Comparison of ENCODE assay signal across 1 cellular context in the genomic region with DNA sequence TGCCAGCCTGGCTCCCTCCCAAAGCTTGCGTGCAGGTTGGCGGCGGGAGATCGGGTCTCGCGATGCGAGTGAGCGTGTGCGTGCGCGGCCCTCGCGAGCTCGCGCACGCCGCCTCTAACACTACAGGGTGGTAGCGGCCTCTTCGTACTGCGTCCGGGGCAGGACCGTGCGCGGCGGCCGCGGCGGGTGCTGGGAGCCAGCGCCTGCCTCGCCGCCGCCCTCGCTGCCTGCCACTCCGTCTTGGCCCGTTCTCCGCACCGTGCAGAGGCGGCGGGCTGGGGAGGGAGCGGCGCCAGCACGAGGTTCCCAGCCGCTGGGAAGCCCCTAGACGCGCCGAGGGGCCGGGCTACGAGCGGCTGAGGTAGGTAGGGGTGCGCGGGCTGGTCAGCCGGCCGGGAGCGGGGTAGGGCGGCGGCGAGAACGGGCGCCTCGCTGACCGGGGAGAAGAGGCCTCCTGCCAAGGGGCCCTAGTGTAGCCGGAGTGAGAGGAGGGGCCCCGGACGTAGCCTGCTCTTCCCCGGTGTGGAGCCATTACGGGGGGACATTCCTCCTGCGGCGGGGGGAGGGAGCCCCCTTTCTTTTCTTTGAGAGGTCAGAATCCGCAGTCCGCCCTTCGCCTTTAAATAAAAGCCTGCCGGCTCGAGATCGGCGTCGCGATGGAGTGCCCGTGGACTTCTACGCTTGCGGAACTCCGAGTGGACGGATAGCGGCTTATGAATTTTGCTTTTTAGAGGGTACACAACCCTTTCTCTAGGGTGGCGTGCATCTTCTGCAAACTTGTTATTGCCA.
A peak's percentile ranks its signal among the peaks of the same experiment; 100 is the strongest.
TF ChIP-seq lines count a peak whose summit lies in the region.

A gene (plus strand): TSS at position 117 of the 789 bp plus-strand sequence. CDS start 8,933 bp downstream, outside the sequence.

TF ChIP-seq in GM12878, 131 proteins besides CTCF, POLR2A, EP300 and RAD21 (continued from another document):
- TF ChIP-seq IRF4 (IDR thresholded peaks at IDR 0.05; ENCODE audit: low read depth, low read length) (peak; percentile 10; the same call in 1 of the 2 replicates), MTA3 (IDR thresholded peaks at IDR 0.05; ENCODE audit: borderline replicate concordance, low read length) (peak; percentile 34; the same call in 1 of the 2 replicates), ATF7 (IDR thresholded peaks at IDR 0.05; ENCODE audit: low read depth) (no peak), GABPA (IDR thresholded peaks at IDR 0.05; ENCODE audit: low read depth) (no peak), SP1 (IDR thresholded peaks at IDR 0.05; ENCODE audit: low read depth, low read length) (no peak), IKZF1 (conservative IDR thresholded peaks at IDR 0.05) (peak; percentile 86), SIX5 (IDR thresholded peaks at IDR 0.05; ENCODE audit: low read depth, low read length, severe bottlenecking) (peak; percentile 20), ZSCAN29 (IDR thresholded peaks at IDR 0.05) (no peak), TCF3 (IDR thresholded peaks at IDR 0.05; ENCODE audit: borderline replicate concordance, insufficient read depth, low read depth, low read length) (peak; percentile 61; the same call in 1 of the 2 replicates), KAT2A (conservative IDR thresholded peaks at IDR 0.05; ENCODE audit: control insufficient read depth, low read depth, low read length) (no peak), ETV6 (conservative IDR thresholded peaks at IDR 0.05 in 1 of 2, IDR thresholded peaks at IDR 0.05 in 1 of 2; ENCODE audit: borderline replicate concordance in 1 of 2, low read depth in 1 of 2) (0 out of 4 replicates have a peak, but pooled peaks of 1 of the 2 experiments have one; percentile 6), SUZ12 (IDR thresholded peaks at IDR 0.05; ENCODE audit: unreplicated experiment) (no peak), CHD2 (IDR thresholded peaks at IDR 0.05; ENCODE audit: borderline replicate concordance, low read depth, low read length) (peak; percentile 99), HDGF (IDR thresholded peaks at IDR 0.05) (no peak), TAF1 (IDR thresholded peaks at IDR 0.05; ENCODE audit: borderline replicate concordance, low read depth, low read length) (peak; percentile 77; the same call in 1 of the 2 replicates), BRCA1 (IDR thresholded peaks at IDR 0.05; ENCODE audit: low read depth, low read length) (peak; percentile 91), BMI1 (IDR thresholded peaks at IDR 0.05; ENCODE audit: borderline replicate concordance) (no peak), JUND (IDR thresholded peaks at IDR 0.05; ENCODE audit: low read depth, low read length) (no peak), SMAD1 (IDR thresholded peaks at IDR 0.05; ENCODE audit: low read depth, partially characterized antibody) (no peak), KLF5 (IDR thresholded peaks at IDR 0.05; ENCODE audit: partially characterized antibody) (peak; percentile 88), NR2C1 (IDR thresholded peaks at IDR 0.05) (peak; percentile 91), CHD4 (IDR thresholded peaks at IDR 0.05) (no peak), ASH2L (IDR thresholded peaks at IDR 0.05; ENCODE audit: borderline replicate concordance, low read depth) (peak; percentile 75; the same call in 1 of the 2 replicates), MTA2 (IDR thresholded peaks at IDR 0.05; ENCODE audit: low read depth) (no peak), NRF1 (conservative IDR thresholded peaks at IDR 0.05; ENCODE audit: low read depth, low read length) (peak; percentile 91), SREBF1 (IDR thresholded peaks at IDR 0.05; ENCODE audit: low read length) (no peak; the same call in 1 of the 2 replicates)
- TF ChIP-seq, protein P1, sequence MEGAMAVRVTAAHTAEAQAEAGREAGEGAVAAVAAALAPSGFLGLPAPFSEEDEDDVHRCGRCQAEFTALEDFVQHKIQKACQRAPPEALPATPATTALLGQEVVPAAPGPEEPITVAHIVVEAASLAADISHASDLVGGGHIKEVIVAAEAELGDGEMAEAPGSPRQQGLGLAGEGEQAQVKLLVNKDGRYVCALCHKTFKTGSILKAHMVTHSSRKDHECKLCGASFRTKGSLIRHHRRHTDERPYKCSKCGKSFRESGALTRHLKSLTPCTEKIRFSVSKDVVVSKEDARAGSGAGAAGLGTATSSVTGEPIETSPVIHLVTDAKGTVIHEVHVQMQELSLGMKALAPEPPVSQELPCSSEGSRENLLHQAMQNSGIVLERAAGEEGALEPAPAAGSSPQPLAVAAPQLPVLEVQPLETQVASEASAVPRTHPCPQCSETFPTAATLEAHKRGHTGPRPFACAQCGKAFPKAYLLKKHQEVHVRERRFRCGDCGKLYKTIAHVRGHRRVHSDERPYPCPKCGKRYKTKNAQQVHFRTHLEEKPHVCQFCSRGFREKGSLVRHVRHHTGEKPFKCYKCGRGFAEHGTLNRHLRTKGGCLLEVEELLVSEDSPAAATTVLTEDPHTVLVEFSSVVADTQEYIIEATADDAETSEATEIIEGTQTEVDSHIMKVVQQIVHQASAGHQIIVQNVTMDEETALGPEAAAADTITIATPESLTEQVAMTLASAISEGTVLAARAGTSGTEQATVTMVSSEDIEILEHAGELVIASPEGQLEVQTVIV (IDR thresholded peaks at IDR 0.05; ENCODE audit: borderline replicate concordance, partially characterized antibody) = no peak
- TF ChIP-seq, protein P2, sequence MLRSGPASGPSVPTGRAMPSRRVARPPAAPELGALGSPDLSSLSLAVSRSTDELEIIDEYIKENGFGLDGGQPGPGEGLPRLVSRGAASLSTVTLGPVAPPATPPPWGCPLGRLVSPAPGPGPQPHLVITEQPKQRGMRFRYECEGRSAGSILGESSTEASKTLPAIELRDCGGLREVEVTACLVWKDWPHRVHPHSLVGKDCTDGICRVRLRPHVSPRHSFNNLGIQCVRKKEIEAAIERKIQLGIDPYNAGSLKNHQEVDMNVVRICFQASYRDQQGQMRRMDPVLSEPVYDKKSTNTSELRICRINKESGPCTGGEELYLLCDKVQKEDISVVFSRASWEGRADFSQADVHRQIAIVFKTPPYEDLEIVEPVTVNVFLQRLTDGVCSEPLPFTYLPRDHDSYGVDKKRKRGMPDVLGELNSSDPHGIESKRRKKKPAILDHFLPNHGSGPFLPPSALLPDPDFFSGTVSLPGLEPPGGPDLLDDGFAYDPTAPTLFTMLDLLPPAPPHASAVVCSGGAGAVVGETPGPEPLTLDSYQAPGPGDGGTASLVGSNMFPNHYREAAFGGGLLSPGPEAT (IDR thresholded peaks at IDR 0.05; ENCODE audit: low read depth) = peak; percentile 22; the same call in 1 of the 2 replicates
- TF ChIP-seq, protein P3, sequence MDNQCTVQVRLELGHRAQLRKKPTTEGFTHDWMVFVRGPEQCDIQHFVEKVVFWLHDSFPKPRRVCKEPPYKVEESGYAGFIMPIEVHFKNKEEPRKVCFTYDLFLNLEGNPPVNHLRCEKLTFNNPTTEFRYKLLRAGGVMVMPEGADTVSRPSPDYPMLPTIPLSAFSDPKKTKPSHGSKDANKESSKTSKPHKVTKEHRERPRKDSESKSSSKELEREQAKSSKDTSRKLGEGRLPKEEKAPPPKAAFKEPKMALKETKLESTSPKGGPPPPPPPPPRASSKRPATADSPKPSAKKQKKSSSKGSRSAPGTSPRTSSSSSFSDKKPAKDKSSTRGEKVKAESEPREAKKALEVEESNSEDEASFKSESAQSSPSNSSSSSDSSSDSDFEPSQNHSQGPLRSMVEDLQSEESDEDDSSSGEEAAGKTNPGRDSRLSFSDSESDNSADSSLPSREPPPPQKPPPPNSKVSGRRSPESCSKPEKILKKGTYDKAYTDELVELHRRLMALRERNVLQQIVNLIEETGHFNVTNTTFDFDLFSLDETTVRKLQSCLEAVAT (IDR thresholded peaks at IDR 0.05) = no peak
- TF ChIP-seq, protein P4, sequence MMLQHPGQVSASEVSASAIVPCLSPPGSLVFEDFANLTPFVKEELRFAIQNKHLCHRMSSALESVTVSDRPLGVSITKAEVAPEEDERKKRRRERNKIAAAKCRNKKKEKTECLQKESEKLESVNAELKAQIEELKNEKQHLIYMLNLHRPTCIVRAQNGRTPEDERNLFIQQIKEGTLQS (IDR thresholded peaks at IDR 0.05; ENCODE audit: borderline replicate concordance, extremely low read depth, low read depth, low read length) = no peak
